Comparison of ENCODE assay signal across 24 cellular contexts in the genomic region with DNA sequence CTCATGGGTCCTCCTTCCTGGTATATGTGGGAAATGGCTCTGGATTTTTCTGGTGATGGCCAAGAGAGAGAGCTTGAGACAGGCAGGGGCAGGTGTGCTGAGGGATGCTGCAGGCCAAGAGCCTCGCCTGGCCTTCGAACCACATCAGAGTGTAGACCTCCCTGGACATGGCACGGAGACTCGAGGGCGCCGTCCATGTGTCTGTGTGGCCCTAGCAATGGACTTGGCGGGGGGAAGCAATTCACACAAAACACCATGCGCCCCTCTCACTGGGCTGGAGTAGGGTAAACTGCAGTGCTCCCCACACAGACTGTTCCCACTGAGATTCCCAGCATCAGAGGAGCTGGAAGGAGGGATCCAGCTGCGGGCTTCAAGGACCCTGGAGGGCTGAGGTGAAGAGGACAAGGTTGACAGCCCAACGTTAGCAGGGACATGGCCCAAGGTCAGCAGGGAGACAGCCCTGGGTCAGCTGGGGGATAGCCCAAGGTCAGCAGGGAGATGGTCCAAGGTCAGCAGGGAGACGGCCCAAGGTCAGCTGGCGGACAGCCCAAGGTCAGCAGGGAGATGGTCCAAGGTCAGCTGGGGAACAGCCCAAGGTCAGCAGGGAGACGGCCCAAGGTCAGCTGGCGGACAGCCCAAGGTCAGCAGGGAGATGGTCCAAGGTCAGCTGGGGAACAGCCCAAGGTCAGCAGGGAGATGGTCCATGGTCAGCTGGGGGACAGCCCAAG.
"Had no signal": no experiment of that assay in that cellular context is flagged by ENCODE, and none has a peak within 500 bp of the region (broad histone marks: within the 10 kb centered on the region; RNA-seq: fewer than 3 reads in every experiment).

No MANE protein-coding gene starts in this region.

- H3K27ac ChIP-seq: adrenal gland, ascending aorta, brain microvascular endothelial cell, dorsolateral prefrontal cortex, neutrophil, pancreas, testis, vagina, WERI-Rb-1 had no signal

- DNase-seq: activated CD4-positive, alpha-beta T cell treated with anti-CD3 and anti-CD28 coated beads for 1 hour; activated CD4-positive, alpha-beta T cell treated with anti-CD3 and anti-CD28 coated beads, Interleukin-2, amount 50 U/mL, for 1 hour; activated CD8-positive, alpha-beta T cell treated with anti-CD3 and anti-CD28 coated beads, Interleukin-2, amount 10 ng/mL, durations not matched to agents 7 days and 5 days; brain microvascular endothelial cell; central memory CD4-positive, alpha-beta T cell; effector memory CD8-positive, alpha-beta T cell; foreskin melanocyte; hippocampal formation; pancreas; small intestine; stimulated activated CD4-positive, alpha-beta T cell treated with anti-CD3 and anti-CD28 coated beads, Interleukin-15, amount 100 ng/mL, for 24 hours; testis; trophoblast cell; WERI-Rb-1 had no signal

- ATAC-seq: activated CD8-positive, alpha-beta T cell treated with anti-CD3 and anti-CD28 coated beads, Interleukin-2, amount 10 ng/mL, durations not matched to agents 7 days and 5 days; activated T-helper 17 cell treated with anti-CD3 and anti-CD28 coated beads, Interleukin-2, amount 50 U/mL, for 72 hours; effector memory CD8-positive, alpha-beta T cell; esophagus mucosa; natural killer cell treated with Interleukin-12 subunit alpha and Interleukin-12 subunit beta and Interleukin-15 and Interleukin-18, amount 100 ng/mL, for 72 hours; pancreas; sciatic nerve; stimulated activated memory B cell treated with anti-CD40 and anti-IgM and Interleukin-4, amounts not matched to agents 10 μg/mL and 1 μg/mL and 100 μg/mL, for 72 hours had no signal

- H3K36me3 ChIP-seq: adrenal gland, ascending aorta, brain microvascular endothelial cell, neutrophil, pancreas, vagina, WERI-Rb-1 had no signal

- H3K27me3 ChIP-seq: adrenal gland, ascending aorta, brain microvascular endothelial cell, dorsolateral prefrontal cortex, pancreas, testis, vagina had no signal

- H3K9me3 ChIP-seq: adrenal gland, ascending aorta, neutrophil, pancreas, testis, vagina had no signal

- H3K4me3 ChIP-seq: adrenal gland, ascending aorta, dorsolateral prefrontal cortex, pancreas, testis, vagina had no signal

- H3K4me1 ChIP-seq: adrenal gland, ascending aorta, pancreas, testis, vagina had no signal
